In the genomic region with DNA sequence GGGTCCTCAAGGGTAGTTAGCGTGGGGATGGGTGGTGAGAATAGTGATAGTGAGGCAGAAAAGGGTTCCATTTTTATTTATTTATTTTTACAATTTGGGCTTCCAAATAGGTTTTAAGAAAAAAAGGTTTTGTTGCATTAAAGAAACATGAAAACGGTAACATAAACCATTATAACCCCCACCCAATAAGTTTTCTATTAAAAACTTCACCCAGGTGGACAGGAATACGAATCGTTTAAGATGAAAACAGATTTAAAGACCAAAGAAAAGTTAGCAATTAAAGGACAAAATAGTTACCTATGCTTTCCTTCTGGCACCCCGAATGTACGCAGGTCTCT, we compare ENCODE assay signal across 9 cellular contexts.
DNase-seq lines count a peak whose midpoint lies in the region; ATAC-seq, FAIRE-seq and TF ChIP-seq lines count a peak whose summit lies in the region.
"Had no signal": no experiment of that assay in that cellular context is flagged by ENCODE, and none has a peak within 500 bp of the region (broad histone marks: within the 10 kb centered on the region; RNA-seq: fewer than 3 reads in every experiment).

No MANE protein-coding gene starts in this region.

- no peaks in the 10 kb centered on the region for H3K9me3 Mint-ChIP-seq in natural killer cell treated with Interleukin-12 subunit alpha and Interleukin-12 subunit beta and Interleukin-15 and Interleukin-18, amount 100 ng/mL, for 72 hours

- peak overlapping the region; percentile 49 to 73 for H3K27ac Mint-ChIP-seq in natural killer cell treated with Interleukin-12 subunit alpha and Interleukin-12 subunit beta and Interleukin-15 and Interleukin-18, amount 100 ng/mL, for 72 hours

- intact Hi-C loops in dorsolateral prefrontal cortex (cut with DNase I): loop anchor here (2.0 to 10.0 kb wide), 6 partner anchors 77 to 339 kb away; partner anchors contain the start of gene ZFAND4 (in 2 of the 2)

- DNase-seq in AG04450 (ENCODE audit: low read depth, low spot score): no peak
- no peak for DNase-seq in dorsolateral prefrontal cortex
- no peak for DNase-seq in natural killer cell treated with Interleukin-12 subunit alpha and Interleukin-12 subunit beta and Interleukin-15 and Interleukin-18, amount 100 ng/mL, for 72 hours (ENCODE audit: low spot score)
- DNase-seq in NCI-H1436 (lab: John Stamatoyannopoulos, UW): no peak
- DNase-seq in D721Med (ENCODE audit: insufficient read length, low spot score): no peak
- DNase-seq: NCI-H2029 treated with DMSO at 0.1 percent for 48 hours had no signal

- ATAC-seq in natural killer cell treated with Interleukin-12 subunit alpha and Interleukin-12 subunit beta and Interleukin-15 and Interleukin-18, amount 100 ng/mL, for 72 hours: no peak
- ATAC-seq in GM19397 (IDR thresholded peaks at IDR 0.05; ENCODE audit: unreplicated experiment) (no peak), GM19324 (IDR thresholded peaks at IDR 0.05; ENCODE audit: low FRiP score, unreplicated experiment) (no peak)

- peak overlapping the region; percentile 84 for H3K4me3 ChIP-seq in AG04450 (ENCODE audit: low read depth, low read length)
- peak overlapping the region; percentile 57 to 98 (median 89) for H3K4me3 ChIP-seq in dorsolateral prefrontal cortex

- peaks cover 0 to under 1% of the 10 kb centered on the region in 2 donors for H3K27me3 Mint-ChIP-seq in natural killer cell treated with Interleukin-12 subunit alpha and Interleukin-12 subunit beta and Interleukin-15 and Interleukin-18, amount 100 ng/mL, for 72 hours

- peaks cover 32 to 46% of the 10 kb centered on the region in 2 donors for H3K4me1 Mint-ChIP-seq in natural killer cell treated with Interleukin-12 subunit alpha and Interleukin-12 subunit beta and Interleukin-15 and Interleukin-18, amount 100 ng/mL, for 72 hours (ENCODE audit: low read depth in 2 of 2)

- CTCF ChIA-PET in AG04450 (lab: Charles Lee): interaction anchor here (1.7 kb wide), 1 partner anchor 129 kb away, joined by 8 read pairs; no protein-coding TSS in a partner anchor

- H3K27me3 ChIP-seq in AG04450 (ENCODE audit: control insufficient read depth, insufficient read depth, low read length): peaks cover 2% of the 10 kb centered on the region
- H3K27me3 ChIP-seq in dorsolateral prefrontal cortex: no peaks in the 10 kb centered on the region

- TF ChIP-seq CTCF in AG04450 (IDR thresholded peaks at IDR 0.05; ENCODE audit: low read depth, low read length) (no peak), dorsolateral prefrontal cortex (IDR thresholded peaks at IDR 0.05 in 54 of 56, conservative IDR thresholded peaks at IDR 0.05 in 2 of 56; ENCODE audit: low read depth in 1 of 56, partially characterized antibody in 56 of 56) (no peak), D721Med (IDR thresholded peaks at IDR 0.05; ENCODE audit: insufficient read depth, missing control alignments) (no peak)

- no peaks in the 10 kb centered on the region; the same call in 1 of the 2 replicates for H3K9me3 ChIP-seq in AG04450 (ENCODE audit: control insufficient read depth, insufficient read depth, low read length)
- H3K9me3 ChIP-seq in KOPT-K1 (ENCODE audit: insufficient read depth, low read length, poor library complexity, severe bottlenecking): peaks cover 5% of the 10 kb centered on the region

- POLR2A ChIA-PET in AG04450 (lab: Yijun Ruan, JAX): no interaction called here

- no peaks in the 10 kb centered on the region for H3K36me3 ChIP-seq in KOPT-K1 (ENCODE audit: insufficient read depth, low read length)

- H3K27ac ChIP-seq in AG04450 (ENCODE audit: low read depth, low read length) (no peak overlapping the region), KOPT-K1 (ENCODE audit: low read depth, low read length, poor library complexity, severe bottlenecking) (peak overlapping the region; percentile 34), dorsolateral prefrontal cortex (peak overlapping the region in 31 of 59 donors; percentile 2 to 87 (median 73))

- H3K36me3 Mint-ChIP-seq in natural killer cell treated with Interleukin-12 subunit alpha and Interleukin-12 subunit beta and Interleukin-15 and Interleukin-18, amount 100 ng/mL, for 72 hours: peaks cover 7% of the 10 kb centered on the region

- H3K4me3 Mint-ChIP-seq in natural killer cell treated with Interleukin-12 subunit alpha and Interleukin-12 subunit beta and Interleukin-15 and Interleukin-18, amount 100 ng/mL, for 72 hours: peak overlapping the region; percentile 76

- no peak for FAIRE-seq in D721Med (lab: Jason Lieb, UNC)
